Comparison of ENCODE assay signal across 20 cellular contexts in genomic region chr14:103196716-103197115, GRCh38.
"Had no signal": no experiment of that assay in that cellular context is flagged by ENCODE, and none has a peak within 500 bp of the region (broad histone marks: within the 10 kb centered on the region; RNA-seq: fewer than 3 reads in every experiment).

No MANE protein-coding gene starts in this region.

- H3K36me3 Mint-ChIP-seq: natural killer cell; stimulated activated effector memory CD8-positive, alpha-beta T cell treated with anti-CD3 and anti-CD28 coated beads, Interleukin-12 subunit alpha, Interleukin-12 subunit beta, amount 100 ng/mL, for 72 hours had no signal

- H3K36me3 ChIP-seq: gastrocnemius medialis, heart left ventricle, lower lobe of right lung, neutrophil, right lobe of liver, stomach, thoracic aorta, tibial nerve, upper lobe of left lung had no signal

- H3K27me3 ChIP-seq: gastrocnemius medialis, hepatocyte, right lobe of liver, stomach, tibial nerve, upper lobe of left lung had no signal

- H3K27ac Mint-ChIP-seq: natural killer cell; stimulated activated effector memory CD8-positive, alpha-beta T cell treated with anti-CD3 and anti-CD28 coated beads, Interleukin-12 subunit alpha, Interleukin-12 subunit beta, amount 100 ng/mL, for 72 hours had no signal

- H3K27ac ChIP-seq: gastrocnemius medialis, heart left ventricle, hepatocyte, lower lobe of right lung, neutrophil, parathyroid adenoma, right lobe of liver, thoracic aorta, tibial nerve, upper lobe of left lung had no signal

- H3K9me3 ChIP-seq: gastrocnemius medialis, lower lobe of right lung, neutrophil, right lobe of liver, thoracic aorta, upper lobe of left lung had no signal

- DNase-seq: cortex of kidney; effector CD4-positive, alpha-beta T cell; gastrocnemius medialis; heart left ventricle; left ventricle myocardium superior; lower lobe of right lung; natural killer cell; right lobe of liver; stimulated activated CD4-positive, alpha-beta T cell treated with anti-CD3 and anti-CD28 coated beads, Interleukin-2, amount 100 ng/mL, for 24 hours; stimulated activated CD4-positive, alpha-beta T cell treated with anti-CD3 and anti-CD28 coated beads, Interleukin-4, amount 100 ng/mL, for 24 hours; stimulated activated naive CD4-positive, alpha-beta T cell treated with Interleukin-2 at 50 U/mL for 16 hours; stomach; upper lobe of left lung had no signal

- H3K79me2 ChIP-seq: hepatocyte, parathyroid adenoma had no signal

- H3K4me1 Mint-ChIP-seq: stimulated activated effector memory CD8-positive, alpha-beta T cell treated with anti-CD3 and anti-CD28 coated beads, Interleukin-12 subunit alpha, Interleukin-12 subunit beta, amount 100 ng/mL, for 72 hours had no signal

- H3K4me1 ChIP-seq: stomach had no signal

- H3K4me3 ChIP-seq: gastrocnemius medialis, heart left ventricle, hepatocyte, lower lobe of right lung, right lobe of liver, stomach, thoracic aorta, tibial nerve, upper lobe of left lung had no signal

- H2AFZ ChIP-seq: hepatocyte, parathyroid adenoma had no signal

- H3K4me3 Mint-ChIP-seq: natural killer cell; stimulated activated effector memory CD8-positive, alpha-beta T cell treated with anti-CD3 and anti-CD28 coated beads, Interleukin-12 subunit alpha, Interleukin-12 subunit beta, amount 100 ng/mL, for 72 hours had no signal

- ATAC-seq: gastrocnemius medialis; heart left ventricle; left ventricle myocardium superior; lower lobe of right lung; natural killer cell; right lobe of liver; stimulated activated effector memory CD8-positive, alpha-beta T cell treated with anti-CD3 and anti-CD28 coated beads, Interleukin-12 subunit alpha, Interleukin-12 subunit beta, amount 100 ng/mL, for 72 hours had no signal

- H3K27me3 Mint-ChIP-seq: progenitor cell of endocrine pancreas had no signal

- H3K9ac ChIP-seq: parathyroid adenoma had no signal

- H3K9me3 Mint-ChIP-seq: natural killer cell; stimulated activated effector memory CD8-positive, alpha-beta T cell treated with anti-CD3 and anti-CD28 coated beads, Interleukin-12 subunit alpha, Interleukin-12 subunit beta, amount 100 ng/mL, for 72 hours had no signal

- H3K4me2 ChIP-seq: hepatocyte had no signal
